8 cellular contexts compared by ENCODE assay signal in genomic region chr6:156777577-156777865, GRCh38. TPM values are rescaled to one million over a fixed set of nuclear protein-coding genes. Genes with fewer than 3 reads are reported as not detected.
DNase-seq lines count a peak whose midpoint lies in the region; ATAC-seq, FAIRE-seq and TF ChIP-seq lines count a peak whose summit lies in the region.

No MANE protein-coding gene starts in this region.

- ATAC-seq in T-cell (replicated peaks in 1 of 4) (no peak), right cardiac atrium (no peak), HG03135 (IDR thresholded peaks at IDR 0.05; ENCODE audit: unreplicated experiment) (no peak)

- POLR2A ChIA-PET in T-cell (lab: Charles Lee), result interaction anchor here in 1 of 2 donors (1.4 kb wide), 1 partner anchor 57 kb away, joined by 3 read pairs; no protein-coding TSS in a partner anchor

- H3K27ac ChIP-seq in right cardiac atrium (ENCODE audit: low read length) (peak overlapping the region; percentile 99), stomach (peak overlapping the region; percentile 90 to 100 (median 98))

- no peak for TF ChIP-seq POLR2A in stomach (IDR thresholded peaks at IDR 0.05)

- H3K9me3 Mint-ChIP-seq in T-cell, result no peaks in the 10 kb centered on the region

- 1% methylated on average over 57 of the region's 57 CpGs for WGBS in right cardiac atrium
- WGBS in stomach, 5 donors, result 0 to 1% (median 0%) methylated on average over 4 to 54 of the region's 57 CpGs

- H3K27me3 Mint-ChIP-seq in T-cell, result no peaks in the 10 kb centered on the region

- peak overlapping the region in 1 of 2 donors; percentile 96 for H3K27ac Mint-ChIP-seq in T-cell

- no peaks in the 10 kb centered on the region for H3K4me1 ChIP-seq in right cardiac atrium (ENCODE audit: control insufficient read depth, insufficient read depth, low read length)
- H3K4me1 ChIP-seq in stomach, result peaks cover 17 to 51% (median 31%) of the 10 kb centered on the region in 4 donors

- H3K4me3 ChIP-seq in right cardiac atrium (ENCODE audit: low read length) (peak overlapping the region; percentile 100), stomach (peak overlapping the region; percentile 84 to 95 (median 89))

- CTCF ChIA-PET in T-cell (lab: Charles Lee), result interaction anchor here in 1 of 2 donors (1.0 to 1.9 kb wide), 2 partner anchors 8 to 92 kb away, joined by 3 to 7 read pairs; no protein-coding TSS in a partner anchor

- peaks cover 36 to 48% (median 40%) of the 10 kb centered on the region in 3 donors for H3K4me1 Mint-ChIP-seq in T-cell

- DNase-seq in NCI-H82 (lab: John Stamatoyannopoulos, UW) (peak; percentile 88), NCI-H82 treated with DMSO at 0.1 percent for 48 hours (lab: John Stamatoyannopoulos, UW; ENCODE audit: unreplicated experiment) (no peak), T-cell (no peak), right cardiac atrium (no peak), stomach (no peak), HTR-8/SVneo (ENCODE audit: insufficient read length, low spot score) (no peak), SIG-M5 treated with dmso at 0.1 percent for 504 hours (lab: John Stamatoyannopoulos, UW; ENCODE audit: unreplicated experiment) (no peak)

- TF ChIP-seq EP300 in stomach (IDR thresholded peaks at IDR 0.05), result no peak

- H3K9me3 ChIP-seq in right cardiac atrium (ENCODE audit: control insufficient read depth, low read length) (no peaks in the 10 kb centered on the region), stomach (no peaks in the 10 kb centered on the region)

- FAIRE-seq in HTR-8/SVneo (lab: Jason Lieb, UNC), result no peak

- no peak for TF ChIP-seq CTCF in stomach (IDR thresholded peaks at IDR 0.05)

- H3K27me3 ChIP-seq in right cardiac atrium (ENCODE audit: control insufficient read depth, insufficient read depth), result no peaks in the 10 kb centered on the region
- no peaks in the 10 kb centered on the region for H3K27me3 ChIP-seq in stomach

- intact Hi-C loops in right cardiac atrium (cut with DNase I) (loop anchor here (2.0 to 10.0 kb wide), 6 partner anchors 90 to 245 kb away; no protein-coding TSS in a partner anchor), stomach (cut with DNase I; ENCODE audit: low total_unique reads) (no loop called here)

- H3K36me3 Mint-ChIP-seq in T-cell, result no peaks in the 10 kb centered on the region

- H3K4me3 Mint-ChIP-seq in T-cell, result peak overlapping the region; percentile 88 to 95 (median 93)

- H3K36me3 ChIP-seq in stomach, result no peaks in the 10 kb centered on the region

RNA-seq across cellular contexts. Expression of gene ARID1B, which starts 0.3 kb away (rescaled TPM):
- total RNA-seq in T-cell, result 100 to 1,000 TPM; 103 to 161 (median 108) TPM
- total RNA-seq in right cardiac atrium, result 10 to 100 TPM; 52.3 to 59.6 (median 54.2) TPM
- 18.3 TPM for polyA plus RNA-seq in right cardiac atrium
- 100 to 1,000 TPM in 3 of 5 donors, 10 to 100 TPM in 2; 31.3 to 183 (median 142) TPM for total RNA-seq in stomach
- polyA plus RNA-seq in stomach, result 1 to 10 TPM; 8.8 to 9.2 (median 9.0) TPM
